11 cellular contexts compared by ENCODE assay signal in the genomic region with DNA sequence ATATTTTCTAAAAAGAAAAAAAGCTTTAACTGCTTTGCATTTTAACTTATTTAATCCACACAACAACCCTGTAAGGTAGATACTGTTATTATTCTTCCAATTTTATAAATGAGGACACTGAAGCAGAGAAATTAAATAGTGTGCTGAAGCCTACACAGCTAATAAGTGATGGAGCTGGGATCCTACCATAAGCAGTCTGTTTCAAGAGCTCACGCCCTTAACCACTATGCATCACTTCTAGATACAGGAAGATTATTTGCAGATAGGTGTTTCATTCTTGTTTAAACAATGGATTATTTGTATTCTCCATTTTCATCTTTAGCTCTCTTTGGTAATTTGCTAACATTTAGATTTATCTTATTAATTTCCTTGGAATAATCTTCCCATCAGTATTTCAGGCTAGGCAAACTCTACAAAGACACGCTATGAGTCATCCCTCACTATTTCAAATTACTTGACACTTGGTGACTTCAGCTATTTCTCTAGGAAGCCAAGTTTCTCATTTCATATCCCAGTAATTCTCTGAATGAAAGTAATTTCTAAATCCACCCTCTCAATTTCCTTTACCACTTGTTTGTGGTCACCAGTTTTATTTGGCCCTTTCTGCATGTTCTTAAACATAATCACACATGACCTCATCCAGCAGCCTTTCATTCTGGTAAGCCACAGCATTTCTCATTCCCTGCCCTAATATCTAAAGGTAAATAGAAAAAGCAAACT.
A peak's percentile ranks its signal among the peaks of the same experiment; 100 is the strongest.
DNase-seq lines count a peak whose midpoint lies in the region; ATAC-seq, FAIRE-seq and TF ChIP-seq lines count a peak whose summit lies in the region.
"Had no signal": no experiment of that assay in that cellular context is flagged by ENCODE, and none has a peak within 500 bp of the region (broad histone marks: within the 10 kb centered on the region; RNA-seq: fewer than 3 reads in every experiment).

No MANE protein-coding gene starts in this region.

- H3K9me2 ChIP-seq in GM23338 (ENCODE audit: insufficient read depth) = no peaks in the 10 kb centered on the region

- in situ Hi-C loops in Caki2 (cut with HindIII; ENCODE audit: low pct_unique_long_range_greater_than_20kb, low sequenced_read_pairs) = no loop called here

- H3K4me1 ChIP-seq in lower lobe of right lung = no peaks in the 10 kb centered on the region
- H3K4me1 ChIP-seq in GM23338 (ENCODE audit: insufficient read depth) = no peaks in the 10 kb centered on the region
- H3K4me1 ChIP-seq in effector memory CD4-positive, alpha-beta T cell (ENCODE audit: control insufficient read depth, insufficient read depth, low read length, poor library complexity, severe bottlenecking) = peaks cover 9% of the 10 kb centered on the region

- H3K9me3 ChIP-seq in MG63 (no peaks in the 10 kb centered on the region), lower lobe of right lung (no peaks in the 10 kb centered on the region)
- H3K9me3 ChIP-seq in effector memory CD4-positive, alpha-beta T cell (ENCODE audit: control insufficient read depth, low read length) = no peaks in the 10 kb centered on the region
- H3K9me3 ChIP-seq: neutrophil had no signal

- H3K4me3 ChIP-seq in MG63 (no peak overlapping the region), fibroblast of villous mesenchyme (ENCODE audit: low read depth, low read length) (no peak overlapping the region), lower lobe of right lung (no peak overlapping the region), GM23338 (no peak overlapping the region)
- H3K4me3 ChIP-seq in effector memory CD4-positive, alpha-beta T cell (ENCODE audit: insufficient read depth, low read depth, low read length, poor library complexity, severe bottlenecking) = no peak overlapping the region

- DNase-seq in Caki2 (ENCODE audit: low read depth) (peak; percentile 3), GM19239 (ENCODE audit: insufficient read length, low spot score) (no peak), MG63 (peak; percentile 1), fibroblast of villous mesenchyme (ENCODE audit: low read depth) (peak; percentile 27), lower lobe of right lung (no peak), GM23338 (ENCODE audit: low spot score) (no peak), GF-D8 (lab: John Stamatoyannopoulos, UW) (no peak)
- no peak for DNase-seq in effector memory CD4-positive, alpha-beta T cell
- DNase-seq: NCI-H2107 had no signal

- no peaks in the 10 kb centered on the region for H3K79me2 ChIP-seq in GM23338 (replicated peaks; ENCODE audit: insufficient read depth)

- H3K4me1 Mint-ChIP-seq in GM23338 = no peaks in the 10 kb centered on the region

- no peaks in the 10 kb centered on the region for H3F3A ChIP-seq in GM23338 (replicated peaks; ENCODE audit: low read depth)

- ATAC-seq in lower lobe of right lung (no peak), GM23338 (no peak)

- no peaks in the 10 kb centered on the region for H3K36me3 ChIP-seq in MG63
- no peaks in the 10 kb centered on the region for H3K36me3 ChIP-seq in lower lobe of right lung
- H3K36me3 ChIP-seq in GM23338 (ENCODE audit: insufficient read depth) = no peaks in the 10 kb centered on the region
- H3K36me3 ChIP-seq in effector memory CD4-positive, alpha-beta T cell (ENCODE audit: control insufficient read depth, insufficient read depth, low read length) = no peaks in the 10 kb centered on the region
- H3K36me3 ChIP-seq: neutrophil had no signal

- intact Hi-C loops in lower lobe of right lung (cut with DNase I) = no loop called here

- no peak overlapping the region for H2AFZ ChIP-seq in GM23338

- H3K4me2 ChIP-seq in GM23338 = no peak overlapping the region

- no peaks in the 10 kb centered on the region for H3K27me3 ChIP-seq in MG63
- no peaks in the 10 kb centered on the region for H3K27me3 ChIP-seq in lower lobe of right lung (ENCODE audit: low read depth)
- H3K27me3 ChIP-seq in GM23338 (ENCODE audit: insufficient read depth) = no peaks in the 10 kb centered on the region
- H3K27me3 ChIP-seq in effector memory CD4-positive, alpha-beta T cell (replicated peaks; ENCODE audit: control insufficient read depth, insufficient read depth, low read length, poor library complexity, severe bottlenecking) = no peaks in the 10 kb centered on the region
- H3K27me3 ChIP-seq: neutrophil had no signal

- H3K9me3 Mint-ChIP-seq in GM23338 = no peaks in the 10 kb centered on the region

- no peaks in the 10 kb centered on the region for H4K20me1 ChIP-seq in GM23338 (replicated peaks; ENCODE audit: insufficient read depth)

- peak; percentile 97 for FAIRE-seq in GM19239 (lab: Jason Lieb, UNC)

- H3K27me3 Mint-ChIP-seq in GM23338 (ENCODE audit: insufficient read depth, low read depth, poor library complexity) = no peaks in the 10 kb centered on the region

- H3K27ac ChIP-seq in lower lobe of right lung = no peak overlapping the region
- no peak overlapping the region for H3K27ac ChIP-seq in GM23338 (ENCODE audit: low read depth)
- no peak overlapping the region for H3K27ac ChIP-seq in effector memory CD4-positive, alpha-beta T cell (ENCODE audit: insufficient read depth, low read length, poor library complexity, severe bottlenecking)
- H3K27ac ChIP-seq: HL-60, neutrophil had no signal

- H3K4me3 Mint-ChIP-seq in GM23338 = no peak overlapping the region

- TF ChIP-seq CTCF in fibroblast of villous mesenchyme (IDR thresholded peaks at IDR 0.05; ENCODE audit: insufficient read depth, low read depth, low read length) = no peak
- no peak for TF ChIP-seq CTCF in lower lobe of right lung (IDR thresholded peaks at IDR 0.05)
- no peak for TF ChIP-seq CTCF in GM23338 (conservative IDR thresholded peaks at IDR 0.05; ENCODE audit: low read depth in 2 of 2)

- no peaks in the 10 kb centered on the region for H3K36me3 Mint-ChIP-seq in GM23338 (ENCODE audit: low read depth)

- H3K27ac Mint-ChIP-seq in GM23338 = no peak overlapping the region

TF ChIP-seq in GM23338, 12 proteins besides CTCF, POLR2A, EP300 and RAD21 (continues in another document):
- TF ChIP-seq ZNF331 (CRISPR knock-in tag; IDR thresholded peaks at IDR 0.05; ENCODE audit: low read depth) = no peak
- no peak for TF ChIP-seq CREB1 (CRISPR knock-in tag; IDR thresholded peaks at IDR 0.05; ENCODE audit: low read depth)
- no peak for TF ChIP-seq EZH2 (IDR thresholded peaks at IDR 0.05; ENCODE audit: low read depth, unreplicated experiment)
- TF ChIP-seq, protein P1, sequence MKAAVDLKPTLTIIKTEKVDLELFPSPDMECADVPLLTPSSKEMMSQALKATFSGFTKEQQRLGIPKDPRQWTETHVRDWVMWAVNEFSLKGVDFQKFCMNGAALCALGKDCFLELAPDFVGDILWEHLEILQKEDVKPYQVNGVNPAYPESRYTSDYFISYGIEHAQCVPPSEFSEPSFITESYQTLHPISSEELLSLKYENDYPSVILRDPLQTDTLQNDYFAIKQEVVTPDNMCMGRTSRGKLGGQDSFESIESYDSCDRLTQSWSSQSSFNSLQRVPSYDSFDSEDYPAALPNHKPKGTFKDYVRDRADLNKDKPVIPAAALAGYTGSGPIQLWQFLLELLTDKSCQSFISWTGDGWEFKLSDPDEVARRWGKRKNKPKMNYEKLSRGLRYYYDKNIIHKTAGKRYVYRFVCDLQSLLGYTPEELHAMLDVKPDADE (IDR thresholded peaks at IDR 0.05) = no peak
- no peak for TF ChIP-seq JUNB (IDR thresholded peaks at IDR 0.05; ENCODE audit: unreplicated experiment)
- no peak for TF ChIP-seq NANOG (IDR thresholded peaks at IDR 0.05; ENCODE audit: borderline replicate concordance)
- TF ChIP-seq EZH2phosphoT487 (IDR thresholded peaks at IDR 0.05; ENCODE audit: unreplicated experiment) = no peak
- no peak for TF ChIP-seq POLR2AphosphoS5 (IDR thresholded peaks at IDR 0.05; ENCODE audit: low read depth)
- TF ChIP-seq ZNF114 (CRISPR knock-in tag; IDR thresholded peaks at IDR 0.05) = no peak

Comparison
In these comparisons a context has a peak if more than half of its experiments do, and no peak if none do; other contexts are left out.
1. DNase-seq: peak in Caki2 (single experiment), MG63 (single experiment) and fibroblast of villous mesenchyme (single experiment); none in GM19239 (single experiment), lower lobe of right lung (single experiment), GM23338 (single experiment), GF-D8 (single experiment) and effector memory CD4-positive, alpha-beta T cell (0 of 3).